ENCODE assay signal across 20 cellular contexts in the genomic region with DNA sequence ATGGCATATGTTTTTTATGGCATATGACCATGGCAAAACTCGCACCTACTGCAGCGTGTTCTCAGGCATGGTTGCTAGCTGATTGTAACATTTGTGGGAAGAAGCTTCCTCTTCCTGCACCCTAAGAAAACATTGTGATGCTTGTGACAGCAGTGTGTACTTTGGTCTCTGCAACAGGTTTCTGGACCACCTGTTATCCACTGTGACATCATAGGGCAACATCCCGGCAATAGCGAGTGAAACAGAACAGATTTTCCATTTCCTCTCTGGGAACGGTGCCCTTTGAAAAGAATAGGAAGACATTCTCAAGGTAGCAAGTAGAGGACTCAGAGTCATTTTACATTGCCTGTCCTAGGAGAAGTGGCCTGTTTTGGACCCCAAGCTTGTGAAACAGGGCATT.
"Had no signal": no experiment of that assay in that cellular context is flagged by ENCODE, and none has a peak within 500 bp of the region (broad histone marks: within the 10 kb centered on the region; RNA-seq: fewer than 3 reads in every experiment).

No MANE protein-coding gene starts in this region.

- H3K27me3 ChIP-seq: SJSA1 had no signal

- FAIRE-seq: RCC 7860 had no signal

- H3K27ac ChIP-seq: KMS-11, SJSA1, SK-N-MC had no signal

- DNase-seq: IMR-90, Kasumi-1, MM.1S, NCI-H1092 treated with DMSO at 0.1 percent for 48 hours, NCI-H1436, NCI-H187, NCI-H2029 treated with DMSO at 0.1 percent for 48 hours, NCI-H226, NCI-H446, NCI-H510A, NCI-H524 treated with DMSO at 0.1 percent for 48 hours, NCI-H69, NCI-H774, Right ventricle myocardium superior, RPMI8226, SIG-M5 had no signal

- H3K4me3 ChIP-seq: SJSA1, SK-N-MC had no signal

- H3K4me2 ChIP-seq: KMS-11 had no signal

- H3K9me3 ChIP-seq: SJSA1 had no signal

- H3K4me1 ChIP-seq: SJSA1 had no signal

- H3K36me3 ChIP-seq: SJSA1 had no signal

- H3K9ac ChIP-seq: KMS-11 had no signal
